Comparison of ENCODE assay signal across 9 cellular contexts in genomic region chr10:67779455-67780205, GRCh38. TPM values are rescaled to one million over a fixed set of nuclear protein-coding genes. Genes with fewer than 3 reads are reported as not detected.
DNase-seq lines count a peak whose midpoint lies in the region; ATAC-seq and TF ChIP-seq lines count a peak whose summit lies in the region.
"Had no signal": no experiment of that assay in that cellular context is flagged by ENCODE, and none has a peak within 500 bp of the region (broad histone marks: within the 10 kb centered on the region; RNA-seq: fewer than 3 reads in every experiment).

No MANE protein-coding gene starts in this region.

- H3K4ac ChIP-seq in neuronal stem cell (ENCODE audit: low read length) = no peak overlapping the region

- H3K4me1 ChIP-seq in fibroblast of lung (ENCODE audit: control insufficient read depth, extremely low read depth, insufficient read depth, low read length) (no peaks in the 10 kb centered on the region), neuronal stem cell (ENCODE audit: control insufficient read depth in 2 of 2, insufficient read depth in 1 of 2, low read depth in 1 of 2, low read length in 2 of 2) (no peaks in the 10 kb centered on the region), testis (peaks cover 4% of the 10 kb centered on the region)

- no peak overlapping the region for H3K14ac ChIP-seq in neuronal stem cell (ENCODE audit: low read length)

- peak; percentile 75 for TF ChIP-seq CTCF in Calu3 (IDR thresholded peaks at IDR 0.05; ENCODE audit: unreplicated experiment)
- TF ChIP-seq CTCF in fibroblast of lung (conservative IDR thresholded peaks at IDR 0.05 in 1 of 2, IDR thresholded peaks at IDR 0.05 in 1 of 2; ENCODE audit: low read depth in 1 of 2, low read length in 2 of 2) = peak; percentile 66 to 84
- TF ChIP-seq CTCF in testis (IDR thresholded peaks at IDR 0.05) = peak; percentile 63 to 83 (median 81)

- H2AK5ac ChIP-seq in neuronal stem cell (ENCODE audit: low read depth, low read length) = no peak overlapping the region

- no TSS peak for BruUV-seq in Calu3 (replicated peaks; lab: Mats Ljungman, UMichigan)

- no peak overlapping the region for H3K23ac ChIP-seq in neuronal stem cell (ENCODE audit: low read depth, low read length, poor library complexity)

- no peak overlapping the region for H4K8ac ChIP-seq in neuronal stem cell (ENCODE audit: low read depth, low read length)

- H2BK120ac ChIP-seq in neuronal stem cell (ENCODE audit: low read depth, low read length) = no peak overlapping the region

- H3K4me1 Mint-ChIP-seq in Calu3 (ENCODE audit: low read depth, unreplicated experiment) = no peaks in the 10 kb centered on the region

- peaks cover 8% of the 10 kb centered on the region for H3K27me3 Mint-ChIP-seq in Calu3 (ENCODE audit: unreplicated experiment)
- H3K27me3 Mint-ChIP-seq: activated naive CD8-positive, alpha-beta T cell had no signal

- H3K27me3 ChIP-seq in fibroblast of lung (ENCODE audit: control insufficient read depth, insufficient read depth, low read length) (no peaks in the 10 kb centered on the region), neuronal stem cell (ENCODE audit: control insufficient read depth in 3 of 3, insufficient read depth in 3 of 3, low read depth in 1 of 3, low read length in 3 of 3) (no peaks in the 10 kb centered on the region), testis (no peaks in the 10 kb centered on the region)

- H3K36me3 ChIP-seq in fibroblast of lung (ENCODE audit: control insufficient read depth, insufficient read depth, low read length) = no peaks in the 10 kb centered on the region
- H3K36me3 ChIP-seq in neuronal stem cell (replicated peaks in 1 of 2; ENCODE audit: control insufficient read depth in 2 of 2, insufficient read depth in 2 of 2, low read length in 2 of 2) = no peaks in the 10 kb centered on the region
- no peaks in the 10 kb centered on the region for H3K36me3 ChIP-seq in testis (ENCODE audit: low read depth, missing control alignments)

- H3K4me2 ChIP-seq in fibroblast of lung (ENCODE audit: extremely low read depth, insufficient read depth, low read length) (no peak overlapping the region), neuronal stem cell (ENCODE audit: insufficient read depth, low read length, poor library complexity, severe bottlenecking) (no peak overlapping the region)

- TF ChIP-seq POLR2A in testis (IDR thresholded peaks at IDR 0.05) = no peak

- H4K20me1 ChIP-seq in fibroblast of lung (ENCODE audit: control insufficient read depth, extremely low read depth, insufficient read depth, low read length) = no peaks in the 10 kb centered on the region

- no peak overlapping the region for H3K27ac Mint-ChIP-seq in Calu3 (ENCODE audit: unreplicated experiment)
- H3K27ac Mint-ChIP-seq: activated naive CD8-positive, alpha-beta T cell had no signal

- H2AFZ ChIP-seq in fibroblast of lung (ENCODE audit: low read length) = no peak overlapping the region
- peak overlapping the region; percentile 3 for H2AFZ ChIP-seq in neuronal stem cell (ENCODE audit: low read length)

- no peak overlapping the region for H2BK15ac ChIP-seq in neuronal stem cell (ENCODE audit: low read length)

- no peak overlapping the region for H2BK5ac ChIP-seq in neuronal stem cell (ENCODE audit: low read length)

- peak; percentile 79 for DNase-seq in Calu3
- DNase-seq in HuH-7.5 (ENCODE audit: low spot score) = peak; percentile 18
- peak; percentile 27 for DNase-seq in OCI-M2 (lab: John Stamatoyannopoulos, UW; ENCODE audit: unreplicated experiment)
- DNase-seq in activated T-cell treated with anti-CD3 and anti-CD28 coated beads, Interleukin-2, amount 50 U/mL, for 48 hours = peak; percentile 52
- peak; percentile 68 to 87 for DNase-seq in fibroblast of lung (ENCODE audit: low read depth in 2 of 2)
- peak; percentile 80 for DNase-seq in neuronal stem cell (ENCODE audit: low spot score)
- DNase-seq in testis = peak; percentile 87

- H3K9me3 ChIP-seq in fibroblast of lung (ENCODE audit: control insufficient read depth, insufficient read depth, low read depth, low read length) (no peaks in the 10 kb centered on the region), neuronal stem cell (replicated peaks in 1 of 2; ENCODE audit: control insufficient read depth in 2 of 2, insufficient read depth in 1 of 2, low read depth in 1 of 2, low read length in 2 of 2) (no peaks in the 10 kb centered on the region), testis (no peaks in the 10 kb centered on the region)

- H3K18ac ChIP-seq in neuronal stem cell (ENCODE audit: low read length) = no peak overlapping the region

- WGBS in neuronal stem cell (ENCODE audit: extremely low coverage in 2 of 2, insufficient read length in 2 of 2, insufficient replicate concordance in 1 of 2), 2 donors = no CpG with 5 or more reads among the region's 4 CpGs
- WGBS in testis, 2 donors = 14 to 20% methylated on average over 4 of the region's 4 CpGs

- no peaks in the 10 kb centered on the region for H3K9me3 Mint-ChIP-seq in Calu3 (ENCODE audit: low read depth, unreplicated experiment)

- no peak overlapping the region for H2BK12ac ChIP-seq in neuronal stem cell (ENCODE audit: low read length)

- CTCF ChIA-PET in Calu3 (lab: Charles Lee) = interaction anchor here (0.6 to 2.2 kb wide), 9 partner anchors 8 to 113 kb away, joined by 3 to 40 read pairs (median 4); partner anchors contain the start of gene CTNNA3

- intact Hi-C loops in Calu3 (cut with micrococcal nuclease; ENCODE audit: unreplicated experiment) (loop anchor here (1.0 to 10.0 kb wide), 3 partner anchors 82 to 235 kb away; no protein-coding TSS in a partner anchor), testis (cut with DNase I; ENCODE audit: low total_unique reads) (no loop called here)

- no peaks in the 10 kb centered on the region for H3K79me2 ChIP-seq in fibroblast of lung (ENCODE audit: control insufficient read depth, insufficient read depth, low read length)

- H3K4me3 Mint-ChIP-seq in Calu3 (ENCODE audit: low read depth, unreplicated experiment) = no peak overlapping the region
- H3K4me3 Mint-ChIP-seq: activated naive CD8-positive, alpha-beta T cell had no signal

- no peaks in the 10 kb centered on the region for H3K79me1 ChIP-seq in neuronal stem cell (ENCODE audit: low read depth, low read length)

- H3K4me3 ChIP-seq in fibroblast of lung (replicated peaks in 1 of 4; ENCODE audit: control extremely low read depth in 1 of 4, insufficient read depth in 1 of 4, low read depth in 3 of 4, low read length in 4 of 4) (no peak overlapping the region), neuronal stem cell (ENCODE audit: low read length in 2 of 2) (no peak overlapping the region), testis (no peak overlapping the region)

- peak; percentile 37 for ATAC-seq in GM21381 (IDR thresholded peaks at IDR 0.05; ENCODE audit: unreplicated experiment)

- no peak overlapping the region for H4K91ac ChIP-seq in neuronal stem cell (ENCODE audit: low read depth, low read length, poor library complexity)

- H3K27ac ChIP-seq in fibroblast of lung (ENCODE audit: insufficient read depth, low read length) = no peak overlapping the region
- H3K27ac ChIP-seq in neuronal stem cell (replicated peaks; ENCODE audit: low read length) = no peak overlapping the region
- H3K27ac ChIP-seq in testis = no peak overlapping the region

- H3K36me3 Mint-ChIP-seq in Calu3 (ENCODE audit: insufficient read depth, unreplicated experiment) = no peaks in the 10 kb centered on the region
- H3K36me3 Mint-ChIP-seq: activated naive CD8-positive, alpha-beta T cell had no signal

- H3K9ac ChIP-seq in fibroblast of lung (ENCODE audit: insufficient read depth, low read length) (no peak overlapping the region), neuronal stem cell (ENCODE audit: low read depth, low read length, poor library complexity) (no peak overlapping the region)

RNA-seq across cellular contexts. Expression of gene DNAJC12, which starts 58.4 kb away (rescaled TPM):
- total RNA-seq in Calu3 (2022) (0.80 and 1.1 TPM in 2 replicates), fibroblast of lung (1.8 and 3.9 TPM in 2 replicates), testis (10 to 100 TPM; 22.5 to 23.3 TPM)
- polyA plus RNA-seq in fibroblast of lung (1.1 and 2.3 TPM in 2 replicates), testis (ENCODE audit: insufficient read depth, low read depth, low replicate concordance) (16.0 TPM)
- polyA plus RNA-seq in fibroblast of lung (2012) = 0.63 and 1.5 TPM in 2 replicates
- 2.0 TPM in 1 of 2 replicates, not detected in the other for polyA minus RNA-seq in fibroblast of lung (ENCODE audit: low replicate concordance)
- 6.3 TPM for polyA plus RNA-seq in neuronal stem cell (2013, experiment 1 of 2)
- 6.0 TPM for polyA plus RNA-seq in neuronal stem cell (2013, experiment 2 of 2)

Comparison
In these comparisons a context has a peak if more than half of its experiments do, and no peak if none do; other contexts are left out.
1. DNase-seq: peak in every context shown above with its lines; median percentile 87 in testis; 80 in neuronal stem cell; 79 in Calu3; 78 in fibroblast of lung; 52 in activated T-cell treated with anti-CD3 and anti-CD28 coated beads, Interleukin-2, amount 50 U/mL, for 48 hours; 27 in OCI-M2; 18 in HuH-7.5.